In the genomic region with DNA sequence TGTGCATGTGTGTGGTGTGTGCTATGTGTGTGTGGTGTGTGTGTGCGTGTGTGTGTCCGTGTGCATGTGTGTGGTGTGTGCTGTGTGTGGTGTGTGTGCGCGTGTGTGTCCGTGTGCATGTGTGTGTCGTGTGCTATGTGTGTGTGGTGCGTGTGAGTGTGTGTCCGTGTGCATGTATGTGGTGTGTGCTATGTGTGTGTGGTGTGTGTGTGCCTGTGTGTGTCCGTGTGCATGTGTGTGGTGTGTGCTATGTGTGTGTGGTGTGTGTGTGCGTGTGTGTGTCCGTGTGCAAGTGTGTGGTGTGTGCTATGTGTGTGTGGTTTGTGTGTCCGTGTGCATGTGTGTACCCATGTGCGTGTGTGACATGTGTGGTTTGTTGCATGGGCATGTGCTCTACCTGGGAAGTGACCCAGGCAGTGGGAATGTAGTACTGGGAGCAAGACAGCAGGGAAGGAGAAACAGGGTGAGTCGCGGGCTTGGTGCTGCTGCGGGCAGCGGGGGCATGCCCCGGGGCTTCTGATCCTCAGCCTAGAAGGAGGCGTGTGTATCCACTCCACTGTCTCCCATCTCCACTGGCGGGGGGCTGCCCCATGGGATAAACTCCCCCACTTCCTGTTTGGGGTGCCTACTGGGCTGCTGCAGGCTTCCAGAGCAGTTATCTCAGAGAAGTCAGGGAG, we compare ENCODE assay signal across 17 cellular contexts. TPM values are rescaled to one million over a fixed set of nuclear protein-coding genes. Genes with fewer than 3 reads are reported as not detected.
DNase-seq lines count a peak whose midpoint lies in the region; ATAC-seq, FAIRE-seq and TF ChIP-seq lines count a peak whose summit lies in the region.
"Had no signal": no experiment of that assay in that cellular context is flagged by ENCODE, and none has a peak within 500 bp of the region (broad histone marks: within the 10 kb centered on the region; RNA-seq: fewer than 3 reads in every experiment).

No MANE protein-coding gene starts in this region.

- no peak overlapping the region for H2AFZ ChIP-seq in IMR-90 (replicated peaks; ENCODE audit: low read length, poor library complexity)
- no peak overlapping the region for H2AFZ ChIP-seq in H1 (ENCODE audit: low read length)
- H2AFZ ChIP-seq in trophoblast cell (ENCODE audit: insufficient read depth, low read length, poor library complexity) = no peak overlapping the region

- peak; percentile 62 for FAIRE-seq in H1 (lab: Jason Lieb, UNC)
- FAIRE-seq: GM19239, H54 had no signal

- no peak overlapping the region for H4K5ac ChIP-seq in IMR-90 (ENCODE audit: low read depth, low read length)
- no peak overlapping the region for H4K5ac ChIP-seq in H1 (ENCODE audit: insufficient read length, low read depth, low read length)

- H3K79me2 ChIP-seq in H1 (ENCODE audit: control insufficient read depth in 1 of 2, insufficient read depth in 2 of 2, low read length in 2 of 2) (no peaks in the 10 kb centered on the region), trophoblast cell (ENCODE audit: control insufficient read depth, insufficient read depth, low read length, poor library complexity) (no peaks in the 10 kb centered on the region)

- no peak overlapping the region for H2AK5ac ChIP-seq in IMR-90 (ENCODE audit: low read depth, low read length)
- peak overlapping the region; percentile 42; the same call in 1 of the 2 replicates for H2AK5ac ChIP-seq in H1 (ENCODE audit: low read depth, low read length)
- H2AK5ac ChIP-seq in trophoblast cell (ENCODE audit: low read length) = no peak overlapping the region

- TF ChIP-seq POLR2A in IMR-90 (IDR thresholded peaks at IDR 0.05; ENCODE audit: low read depth, low read length) (no peak), H1 (IDR thresholded peaks at IDR 0.05; ENCODE audit: control extremely low read depth in 1 of 2, low read depth in 2 of 2, low read length in 2 of 2) (no peak)

- in situ Hi-C loops in IMR-90 (cut with MboI; ENCODE audit: low sequenced_read_pairs) = loop anchor here (25.0 kb wide), 1 partner anchor 1111 kb away; no protein-coding TSS in a partner anchor

- POLR2A ChIA-PET in activated naive CD8-positive, alpha-beta T cell treated with anti-CD3 and anti-CD28 coated beads, Interleukin-2, amount 10 ng/mL, durations not matched to agents 7 days and 5 days (lab: Charles Lee) = no interaction called here
- POLR2A ChIA-PET in IMR-90 (lab: Charles Lee; ENCODE audit: unreplicated experiment) = no interaction called here
- POLR2A ChIA-PET in H1 (lab: Charles Lee; ENCODE audit: partially characterized antibody) = no interaction called here
- POLR2A ChIA-PET in RWPE1 (lab: Yijun Ruan, JAX; ENCODE audit: low non-redundant PET) = no interaction called here

- H2BK20ac ChIP-seq in IMR-90 (ENCODE audit: low read depth, low read length) = no peak overlapping the region
- H2BK20ac ChIP-seq in H1 (ENCODE audit: low read length) = no peak overlapping the region

- no peak overlapping the region for H3K4ac ChIP-seq in IMR-90 (ENCODE audit: low read depth, low read length)
- H3K4ac ChIP-seq in H1 (replicated peaks; ENCODE audit: insufficient read length, low read depth, low read length) = no peak overlapping the region
- no peak overlapping the region for H3K4ac ChIP-seq in trophoblast cell (ENCODE audit: low read depth, low read length)

- no peak for TF ChIP-seq CTCF in IMR-90 (conservative IDR thresholded peaks at IDR 0.05; ENCODE audit: low read depth, low read length)
- TF ChIP-seq CTCF in H1 (IDR thresholded peaks at IDR 0.05; ENCODE audit: control extremely low read depth in 1 of 3, insufficient read depth in 1 of 3, low read depth in 1 of 3, low read length in 3 of 3) = no peak
- no peak for TF ChIP-seq CTCF in RWPE1 (conservative IDR thresholded peaks at IDR 0.05; ENCODE audit: low read depth)

- H3K56ac ChIP-seq in IMR-90 (ENCODE audit: extremely low read depth, insufficient read depth, low read length) (no peak overlapping the region), H1 (replicated peaks; ENCODE audit: insufficient read length, low read depth, low read length) (peak overlapping the region; percentile 95)

- CTCF ChIA-PET in IMR-90 (lab: Yijun Ruan, JAX) (no interaction called here), H1 (lab: Charles Lee; ENCODE audit: partially characterized antibody) (no interaction called here), RWPE1 (lab: Yijun Ruan, JAX) (interaction anchor here (0.7 to 0.8 kb wide), 2 partner anchors 55 to 693 kb away, joined by 3 read pairs; no protein-coding TSS in a partner anchor)

- WGBS in IMR-90 (ENCODE audit: extremely low coverage in 2 of 2, insufficient read length in 1 of 2), 2 experiments = 89% methylated on average over 6 of the region's 20 CpGs; no CpG with 5 or more reads in 1 of the 2 experiments
- WGBS in H1 (ENCODE audit: extremely low coverage in 1 of 2, insufficient coverage in 1 of 2, insufficient read length in 1 of 2, insufficient replicate concordance in 2 of 2, low coverage in 1 of 2, low lambda C conversion rate in 2 of 2, missing lambda C conversion rate in 1 of 2), 2 experiments = 86% methylated on average over 20 of the region's 20 CpGs; no CpG with 5 or more reads in 1 of the 2 experiments
- no CpG with 5 or more reads among the region's 20 CpGs for WGBS in trophoblast cell (ENCODE audit: extremely low coverage, insufficient coverage, insufficient read length)

- peaks cover 8% of the 10 kb centered on the region for H3K9me3 Mint-ChIP-seq in activated naive CD8-positive, alpha-beta T cell treated with anti-CD3 and anti-CD28 coated beads, Interleukin-2, amount 10 ng/mL, durations not matched to agents 7 days and 5 days
- peaks cover 2% of the 10 kb centered on the region for H3K9me3 Mint-ChIP-seq in activated naive CD8-positive, alpha-beta T cell treated with anti-CD3 and anti-CD28 coated beads for 36 hours

- peaks cover 6% of the 10 kb centered on the region; the same call in 1 of the 2 replicates for H3K9me1 ChIP-seq in IMR-90 (ENCODE audit: insufficient read depth, low read length)

- 0 out of 2 replicates have a peak, but pooled peaks cover 1% of the 10 kb centered on the region for H3K9me3 ChIP-seq in IMR-90 (ENCODE audit: control insufficient read depth, insufficient read depth, low read length)
- peaks cover 0 to 6% of the 10 kb centered on the region in 2 experiments; a peak in 1 of 4 replicates for H3K9me3 ChIP-seq in H1 (ENCODE audit: insufficient read depth in 2 of 2, low read depth in 1 of 2, low read length in 1 of 2)
- peaks cover 13% of the 10 kb centered on the region for H3K9me3 ChIP-seq in trophoblast cell (ENCODE audit: insufficient read depth, low read depth, low read length)
- H3K9me3 ChIP-seq: BLaER1 had no signal

- H3K27ac Mint-ChIP-seq in activated naive CD8-positive, alpha-beta T cell treated with anti-CD3 and anti-CD28 coated beads, Interleukin-2, amount 10 ng/mL, durations not matched to agents 7 days and 5 days = peak overlapping the region; percentile 68
- H3K27ac Mint-ChIP-seq in activated naive CD8-positive, alpha-beta T cell treated with anti-CD3 and anti-CD28 coated beads for 36 hours = no peak overlapping the region
- H3K27ac Mint-ChIP-seq: CD4-positive, CD25-positive, alpha-beta regulatory T cell had no signal

- ATAC-seq in activated naive CD8-positive, alpha-beta T cell treated with anti-CD3 and anti-CD28 coated beads, Interleukin-2, amount 10 ng/mL, durations not matched to agents 7 days and 5 days (ENCODE audit: low read depth) = no peak
- ATAC-seq in IMR-90 (ENCODE audit: low read depth) = no peak
- ATAC-seq: K562 had no signal

- peaks cover 2% of the 10 kb centered on the region for H3K27me3 Mint-ChIP-seq in activated naive CD8-positive, alpha-beta T cell treated with anti-CD3 and anti-CD28 coated beads, Interleukin-2, amount 10 ng/mL, durations not matched to agents 7 days and 5 days
- peaks cover 21% of the 10 kb centered on the region for H3K27me3 Mint-ChIP-seq in activated naive CD8-positive, alpha-beta T cell treated with anti-CD3 and anti-CD28 coated beads for 36 hours

- H3K4me1 Mint-ChIP-seq in activated naive CD8-positive, alpha-beta T cell treated with anti-CD3 and anti-CD28 coated beads, Interleukin-2, amount 10 ng/mL, durations not matched to agents 7 days and 5 days = peaks cover 2% of the 10 kb centered on the region
- H3K4me1 Mint-ChIP-seq in activated naive CD8-positive, alpha-beta T cell treated with anti-CD3 and anti-CD28 coated beads for 36 hours = no peaks in the 10 kb centered on the region

- peak overlapping the region; percentile 63 for H2BK5ac ChIP-seq in IMR-90 (ENCODE audit: low read depth, low read length, poor library complexity, severe bottlenecking)
- no peak overlapping the region; the same call in 1 of the 2 replicates for H2BK5ac ChIP-seq in H1 (ENCODE audit: low read depth, low read length)
- H2BK5ac ChIP-seq in trophoblast cell (ENCODE audit: low read depth, low read length, poor library complexity) = no peak overlapping the region

- TF ChIP-seq EP300 in H1 (IDR thresholded peaks at IDR 0.05; ENCODE audit: borderline replicate concordance in 1 of 2, low read depth in 2 of 2, low read length in 2 of 2) = no peak

- BruUV-seq in IMR-90 (replicated peaks; lab: Mats Ljungman, UMichigan) = no TSS peak

- no peaks in the 10 kb centered on the region for H3K36me3 ChIP-seq in IMR-90 (ENCODE audit: control insufficient read depth, insufficient read depth, low read length)
- H3K36me3 ChIP-seq in H1 (ENCODE audit: control insufficient read depth in 2 of 4, insufficient read depth in 4 of 4, low read length in 3 of 4) = no peaks in the 10 kb centered on the region
- H3K36me3 ChIP-seq in trophoblast cell (ENCODE audit: control insufficient read depth in 1 of 2, insufficient read depth in 2 of 2, low read length in 2 of 2) = no peaks in the 10 kb centered on the region
- H3K36me3 ChIP-seq: BLaER1 had no signal

- H4K20me1 ChIP-seq in IMR-90 (ENCODE audit: insufficient read depth, low read length) = peaks cover 4% of the 10 kb centered on the region; the same call in 1 of the 2 replicates
- peaks cover 0 to 11% of the 10 kb centered on the region in 2 experiments for H4K20me1 ChIP-seq in H1 (replicated peaks in 1 of 2; ENCODE audit: control insufficient read depth in 1 of 2, insufficient read depth in 2 of 2, low read length in 2 of 2)
- H4K20me1 ChIP-seq: BLaER1 had no signal

- H3K27me3 ChIP-seq in IMR-90 (ENCODE audit: control insufficient read depth, insufficient read depth, low read length) = peaks cover 19% of the 10 kb centered on the region
- H3K27me3 ChIP-seq in H1 (replicated peaks in 1 of 4; ENCODE audit: control insufficient read depth in 3 of 4, extremely low read depth in 1 of 4, insufficient read depth in 3 of 4, low read length in 3 of 4) = peaks cover 0 to 10% (median 4%) of the 10 kb centered on the region in 4 experiments; a peak in 3 of 7 replicates
- H3K27me3 ChIP-seq in trophoblast cell (ENCODE audit: insufficient read depth, low read length) = no peaks in the 10 kb centered on the region
- H3K27me3 ChIP-seq: BLaER1 had no signal

- H3K79me1 ChIP-seq in IMR-90 (ENCODE audit: low read depth in 1 of 2, low read length in 2 of 2) = no peaks in the 10 kb centered on the region
- no peaks in the 10 kb centered on the region for H3K79me1 ChIP-seq in H1 (ENCODE audit: low read depth, low read length)
- H3K79me1 ChIP-seq in trophoblast cell (ENCODE audit: low read length) = no peaks in the 10 kb centered on the region

- no peak overlapping the region for H3K9ac ChIP-seq in IMR-90 (ENCODE audit: low read depth, low read length)
- H3K9ac ChIP-seq in H1 (replicated peaks in 1 of 4; ENCODE audit: extremely low read depth in 1 of 4, low read depth in 3 of 4, low read length in 3 of 4) = no peak overlapping the region; a peak in 1 of 7 replicates
- no peak overlapping the region for H3K9ac ChIP-seq in trophoblast cell (ENCODE audit: low read length)
- H3K9ac ChIP-seq: BLaER1 had no signal

- no peak overlapping the region for H3K4me2 ChIP-seq in IMR-90 (ENCODE audit: low read depth, low read length)
- H3K4me2 ChIP-seq in H1 (ENCODE audit: insufficient read depth in 1 of 2, low read depth in 2 of 2, low read length in 2 of 2) = no peak overlapping the region
- no peak overlapping the region for H3K4me2 ChIP-seq in trophoblast cell (ENCODE audit: low read length)
- H3K4me2 ChIP-seq: BLaER1 had no signal

- dilution Hi-C loops in IMR-90 (cut with HindIII; ENCODE audit: low sequenced_read_pairs, unreplicated experiment) = no loop called here

- no peak for DNase-seq in activated naive CD8-positive, alpha-beta T cell treated with anti-CD3 and anti-CD28 coated beads, Interleukin-2, amount 10 ng/mL, durations not matched to agents 7 days and 5 days
- DNase-seq in activated naive CD8-positive, alpha-beta T cell treated with anti-CD3 and anti-CD28 coated beads for 36 hours = no peak
- DNase-seq in IMR-90 = no peak
- no peak for DNase-seq in H1 (ENCODE audit: low read depth in 1 of 2, low spot score in 2 of 2)
- no peak for DNase-seq in trophoblast cell
- DNase-seq in SIG-M5 treated with dmso at 0.1 percent for 504 hours (lab: John Stamatoyannopoulos, UW; ENCODE audit: unreplicated experiment) = no peak
- no peak for DNase-seq in NCI-H2029 (lab: John Stamatoyannopoulos, UW)
- no peak for DNase-seq in RWPE1 (ENCODE audit: low spot score)
- DNase-seq: 8988T; AML-193; CD4-positive, CD25-positive, alpha-beta regulatory T cell; DMS53 had no signal

- no peak overlapping the region for H3K4me3 ChIP-seq in IMR-90 (ENCODE audit: insufficient read depth, low read depth, low read length)
- no peak overlapping the region for H3K4me3 ChIP-seq in H1 (ENCODE audit: extremely low read depth in 1 of 4, insufficient read depth in 2 of 4, low read depth in 3 of 4, low read length in 4 of 4)
- H3K4me3 ChIP-seq in trophoblast cell (ENCODE audit: low read depth, low read length) = peak overlapping the region; percentile 58
- H3K4me3 ChIP-seq: BLaER1, K562 had no signal

- no peak overlapping the region for H3K14ac ChIP-seq in IMR-90 (replicated peaks; ENCODE audit: low read depth, low read length)
- H3K14ac ChIP-seq in H1 (ENCODE audit: insufficient read length) = no peak overlapping the region
- no peak overlapping the region for H3K14ac ChIP-seq in trophoblast cell (ENCODE audit: low read length)

- no peaks in the 10 kb centered on the region for H3K4me1 ChIP-seq in IMR-90 (ENCODE audit: control insufficient read depth, insufficient read depth, low read length)
- H3K4me1 ChIP-seq in H1 (replicated peaks in 1 of 4; ENCODE audit: control insufficient read depth in 3 of 4, insufficient read depth in 4 of 4, low read length in 3 of 4) = no peaks in the 10 kb centered on the region; a peak in 2 of 7 replicates
- H3K4me1 ChIP-seq in trophoblast cell (ENCODE audit: control insufficient read depth in 1 of 2, insufficient read depth in 2 of 2, low read length in 2 of 2) = peaks cover 0 to 7% of the 10 kb centered on the region in 2 experiments

- no peak overlapping the region for H2BK15ac ChIP-seq in IMR-90 (ENCODE audit: low read depth, low read length)
- H2BK15ac ChIP-seq in H1 (ENCODE audit: low read length) = no peak overlapping the region

- H3K36me3 Mint-ChIP-seq in activated naive CD8-positive, alpha-beta T cell treated with anti-CD3 and anti-CD28 coated beads, Interleukin-2, amount 10 ng/mL, durations not matched to agents 7 days and 5 days = peaks cover 1% of the 10 kb centered on the region
- no peaks in the 10 kb centered on the region for H3K36me3 Mint-ChIP-seq in activated naive CD8-positive, alpha-beta T cell treated with anti-CD3 and anti-CD28 coated beads for 36 hours
- H3K36me3 Mint-ChIP-seq: CD4-positive, CD25-positive, alpha-beta regulatory T cell had no signal

- intact Hi-C loops in IMR-90 (cut with micrococcal nuclease) = no loop called here

- H3K4me3 Mint-ChIP-seq in activated naive CD8-positive, alpha-beta T cell treated with anti-CD3 and anti-CD28 coated beads, Interleukin-2, amount 10 ng/mL, durations not matched to agents 7 days and 5 days = no peak overlapping the region
- H3K4me3 Mint-ChIP-seq in activated naive CD8-positive, alpha-beta T cell treated with anti-CD3 and anti-CD28 coated beads for 36 hours = no peak overlapping the region
- H3K4me3 Mint-ChIP-seq: CD4-positive, CD25-positive, alpha-beta regulatory T cell had no signal

- H3K23ac ChIP-seq in IMR-90 (ENCODE audit: low read depth, low read length) (no peak overlapping the region), H1 (ENCODE audit: insufficient read length) (no peak overlapping the region), trophoblast cell (ENCODE audit: low read length) (no peak overlapping the region)

- TF ChIP-seq RAD21 in IMR-90 (IDR thresholded peaks at IDR 0.05; ENCODE audit: low read length) = no peak
- no peak for TF ChIP-seq RAD21 in H1 (IDR thresholded peaks at IDR 0.05 in 1 of 2, conservative IDR thresholded peaks at IDR 0.05 in 1 of 2; ENCODE audit: low read depth in 2 of 2, low read length in 2 of 2)

- H4K8ac ChIP-seq in IMR-90 (ENCODE audit: low read depth in 2 of 2, low read length in 2 of 2) (no peak overlapping the region), H1 (ENCODE audit: extremely low read depth, insufficient read depth, low read length) (no peak overlapping the region; the same call in 1 of the 2 replicates), trophoblast cell (ENCODE audit: low read depth, low read length) (no peak overlapping the region)

- no peak overlapping the region for H3K18ac ChIP-seq in IMR-90 (ENCODE audit: low read depth, low read length)
- no peak overlapping the region for H3K18ac ChIP-seq in H1 (ENCODE audit: extremely low read depth, low read length)
- H3K18ac ChIP-seq in trophoblast cell (ENCODE audit: low read length) = no peak overlapping the region

- no peak overlapping the region for H4K12ac ChIP-seq in trophoblast cell (ENCODE audit: low read depth, low read length)

- H2BK12ac ChIP-seq in H1 (ENCODE audit: low read depth, low read length) (no peak overlapping the region), trophoblast cell (ENCODE audit: low read length) (no peak overlapping the region)

- peaks cover 9% of the 10 kb centered on the region; the same call in 1 of the 2 replicates for H3K23me2 ChIP-seq in H1 (ENCODE audit: low read depth, low read length)

- H4K91ac ChIP-seq in IMR-90 (ENCODE audit: insufficient read depth, low read depth, low read length) = no peak overlapping the region
- H4K91ac ChIP-seq in H1 (replicated peaks; ENCODE audit: insufficient read length, low read length) = no peak overlapping the region
- H4K91ac ChIP-seq in trophoblast cell (ENCODE audit: low read depth, low read length) = no peak overlapping the region

- no peak overlapping the region for H2BK120ac ChIP-seq in IMR-90 (ENCODE audit: low read depth, low read length)
- no peak overlapping the region for H2BK120ac ChIP-seq in H1 (replicated peaks; ENCODE audit: low read depth, low read length)
- H2BK120ac ChIP-seq in trophoblast cell (ENCODE audit: insufficient read depth, low read length, poor library complexity) = no peak overlapping the region

- H3K27ac ChIP-seq in IMR-90 (ENCODE audit: insufficient read depth, low read length) = no peak overlapping the region
- H3K27ac ChIP-seq in H1 (ENCODE audit: low read depth, low read length) = no peak overlapping the region
- H3K27ac ChIP-seq in trophoblast cell (ENCODE audit: low read depth, low read length) = no peak overlapping the region
- H3K27ac ChIP-seq in RWPE1 = no peak overlapping the region
- H3K27ac ChIP-seq: BLaER1 had no signal

- H2AK9ac ChIP-seq in IMR-90 (replicated peaks; ENCODE audit: low read depth, low read length, poor library complexity) = no peak overlapping the region

RNA-seq across cellular contexts. Expression of a gene that starts 7.6 kb away (rescaled TPM):
- not detected for total RNA-seq in activated naive CD8-positive, alpha-beta T cell treated with anti-CD3 and anti-CD28 coated beads, Interleukin-2, amount 10 ng/mL, durations not matched to agents 7 days and 5 days
- not detected for total RNA-seq in activated naive CD8-positive, alpha-beta T cell treated with anti-CD3 and anti-CD28 coated beads for 36 hours
- total RNA-seq in IMR-90 (2012; rRNA removed) = not detected in 2 replicates
- polyA plus RNA-seq in IMR-90 (2012; rRNA removed) (0.34 TPM in 1 of 2 replicates, not detected in the other), H1 (2011; rRNA removed) (0.17 and 0.19 TPM in 2 replicates)
- polyA plus RNA-seq in IMR-90 (2012; cell fraction: cytosol; rRNA removed) = 0.26 TPM in 1 of 2 replicates, not detected in the other
- not detected in 2 replicates for polyA plus RNA-seq in IMR-90 (2012; cell fraction: nucleus; rRNA removed; ENCODE audit: low replicate concordance)
- 0.63 TPM in 1 of 2 replicates, not detected in the other for total RNA-seq in H1 (2021; fragmentation: NEBNext Ultra II Directional; extraction: Animal tissue kit (Norgen Biotek cat#: 25700))
- not detected for polyA plus RNA-seq in H1 (2011; cell fraction: cytosol; rRNA removed)
- polyA plus RNA-seq in H1 (2011; cell fraction: nucleus; rRNA removed) = not detected
- polyA plus RNA-seq in H1 (2012, experiment 1 of 2) = not detected in 4 replicates
- 0.92 TPM for polyA plus RNA-seq in H1 (2012, experiment 2 of 2)
- 0.28 TPM for polyA plus RNA-seq in H1 (2013, experiment 1 of 2)
- polyA plus RNA-seq in H1 (2013, experiment 2 of 2) = 0.35 TPM
- polyA minus RNA-seq in H1 (2011; rRNA and poly(A)+ RNA removed) = not detected in 2 replicates
- polyA minus RNA-seq in H1 (2011; cell fraction: cytosol; rRNA and poly(A)+ RNA removed) = not detected
- polyA minus RNA-seq in H1 (2011; cell fraction: nucleus; rRNA and poly(A)+ RNA removed) = not detected
- not detected in 2 replicates for polyA plus RNA-seq in trophoblast cell (2013)
- total RNA-seq: CD4-positive, CD25-positive, alpha-beta regulatory T cell; HT1080; K562 had no signal
- polyA plus RNA-seq: CD4-positive, CD25-positive, alpha-beta regulatory T cell; K562 had no signal

RNA-seq across cellular contexts. Expression of a gene that starts 11.9 kb away (rescaled TPM):
- total RNA-seq in activated naive CD8-positive, alpha-beta T cell treated with anti-CD3 and anti-CD28 coated beads, Interleukin-2, amount 10 ng/mL, durations not matched to agents 7 days and 5 days = 10 to 100 TPM; 87.1 to 89.5 TPM
- 100 to 1,000 TPM; 155 to 158 TPM for total RNA-seq in activated naive CD8-positive, alpha-beta T cell treated with anti-CD3 and anti-CD28 coated beads for 36 hours
- total RNA-seq in IMR-90 (2012; rRNA removed) = 66.4 and 85.9 TPM in 2 replicates
- polyA plus RNA-seq in IMR-90 (2012; rRNA removed) (309 and 459 TPM in 2 replicates), H1 (2011; rRNA removed) (234 and 306 TPM in 2 replicates)
- 363 and 824 TPM in 2 replicates for polyA plus RNA-seq in IMR-90 (2012; cell fraction: cytosol; rRNA removed)
- polyA plus RNA-seq in IMR-90 (2012; cell fraction: nucleus; rRNA removed; ENCODE audit: low replicate concordance) = 53.3 and 144 TPM in 2 replicates
- 143 and 154 TPM in 2 replicates for total RNA-seq in H1 (2021; fragmentation: NEBNext Ultra II Directional; extraction: Animal tissue kit (Norgen Biotek cat#: 25700))
- 237 TPM for polyA plus RNA-seq in H1 (2011; cell fraction: cytosol; rRNA removed)
- polyA plus RNA-seq in H1 (2011; cell fraction: nucleus; rRNA removed) = 222 TPM
- 208 to 299 TPM (median 271 TPM) in 4 replicates for polyA plus RNA-seq in H1 (2012, experiment 1 of 2)
- 793 TPM for polyA plus RNA-seq in H1 (2012, experiment 2 of 2)
- 262 TPM for polyA plus RNA-seq in H1 (2013, experiment 1 of 2)
- polyA plus RNA-seq in H1 (2013, experiment 2 of 2) = 274 TPM
- 13.5 and 13.9 TPM in 2 replicates for polyA minus RNA-seq in H1 (2011; rRNA and poly(A)+ RNA removed)
- 35.4 TPM for polyA minus RNA-seq in H1 (2011; cell fraction: cytosol; rRNA and poly(A)+ RNA removed)
- polyA minus RNA-seq in H1 (2011; cell fraction: nucleus; rRNA and poly(A)+ RNA removed) = 19.7 TPM
- 226 and 232 TPM in 2 replicates for polyA plus RNA-seq in trophoblast cell (2013)
